20 cellular contexts compared by ENCODE assay signal in the genomic region with DNA sequence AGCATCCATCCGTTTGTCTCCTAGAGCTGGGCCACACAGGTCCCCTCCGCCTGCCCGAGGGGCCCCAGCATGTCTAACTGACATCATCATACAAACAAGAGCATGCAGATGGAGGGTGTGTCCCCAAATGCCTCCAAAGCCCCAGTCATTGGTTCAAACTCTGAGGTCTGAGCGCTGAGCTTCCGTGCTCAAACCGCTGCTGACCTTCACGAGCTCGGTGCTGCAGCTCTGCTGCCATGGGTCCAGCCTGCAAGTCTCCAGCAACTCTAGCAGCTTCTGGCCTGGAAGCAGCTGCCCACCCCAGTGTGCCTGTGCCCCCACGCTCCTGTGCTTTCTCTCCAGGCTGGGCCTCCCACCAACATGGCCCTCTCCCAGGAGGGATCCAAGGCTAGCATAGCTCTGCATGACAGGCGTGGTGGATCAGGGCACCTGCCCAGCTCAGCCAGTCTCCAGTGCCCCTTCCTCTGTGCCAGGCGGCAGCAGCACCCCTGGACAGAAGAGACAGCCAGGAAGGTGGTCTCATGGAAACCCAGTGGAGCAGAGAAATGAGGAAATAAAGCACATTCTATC.
DNase-seq lines count a peak whose midpoint lies in the region; ATAC-seq, FAIRE-seq and TF ChIP-seq lines count a peak whose summit lies in the region.
"Had no signal": no experiment of that assay in that cellular context is flagged by ENCODE, and none has a peak within 500 bp of the region (broad histone marks: within the 10 kb centered on the region; RNA-seq: fewer than 3 reads in every experiment).

No MANE protein-coding gene starts in this region.

- TF ChIP-seq CTCF in natural killer cell (IDR thresholded peaks at IDR 0.05) (no peak), H1 (IDR thresholded peaks at IDR 0.05; ENCODE audit: control extremely low read depth in 1 of 3, insufficient read depth in 1 of 3, low read depth in 1 of 3, low read length in 3 of 3) (no peak), psoas muscle (IDR thresholded peaks at IDR 0.05) (no peak)

- H3K27me3 ChIP-seq in H1 (replicated peaks in 1 of 4; ENCODE audit: control insufficient read depth in 3 of 4, extremely low read depth in 1 of 4, insufficient read depth in 3 of 4, low read length in 3 of 4) (no peaks in the 10 kb centered on the region), trophoblast cell (ENCODE audit: insufficient read depth, low read length) (no peaks in the 10 kb centered on the region), aorta (ENCODE audit: control insufficient read depth in 1 of 2, insufficient read depth in 2 of 2, low read length in 1 of 2) (no peaks in the 10 kb centered on the region), psoas muscle (ENCODE audit: insufficient read depth in 3 of 3, low read length in 2 of 3) (no peaks in the 10 kb centered on the region)

- H2BK20ac ChIP-seq in H1 (ENCODE audit: low read length) = no peak overlapping the region

- ATAC-seq in natural killer cell treated with Interleukin-12 subunit alpha and Interleukin-12 subunit beta and Interleukin-15 and Interleukin-18, amount 100 ng/mL, for 72 hours = no peak
- ATAC-seq in natural killer cell = no peak
- ATAC-seq in aorta (ENCODE audit: low FRiP score) = peak; percentile 5
- no peak for ATAC-seq in psoas muscle
- ATAC-seq: GM12878, GM23338 had no signal

- no peaks in the 10 kb centered on the region for H3K36me3 Mint-ChIP-seq in natural killer cell treated with Interleukin-12 subunit alpha and Interleukin-12 subunit beta and Interleukin-15 and Interleukin-18, amount 100 ng/mL, for 72 hours
- H3K36me3 Mint-ChIP-seq in natural killer cell = no peaks in the 10 kb centered on the region

- FAIRE-seq in H1 (lab: Jason Lieb, UNC) = no peak
- FAIRE-seq: GM12878, GM18507 had no signal

- no peaks in the 10 kb centered on the region for H4K20me1 ChIP-seq in H1 (replicated peaks in 1 of 2; ENCODE audit: control insufficient read depth in 1 of 2, insufficient read depth in 2 of 2, low read length in 2 of 2)

- H3K56ac ChIP-seq in H1 (replicated peaks; ENCODE audit: insufficient read length, low read depth, low read length) = no peak overlapping the region

- H3K79me1 ChIP-seq in H1 (ENCODE audit: low read depth, low read length) (no peaks in the 10 kb centered on the region), trophoblast cell (ENCODE audit: low read length) (no peaks in the 10 kb centered on the region)

- TF ChIP-seq RAD21 in H1 (IDR thresholded peaks at IDR 0.05 in 1 of 2, conservative IDR thresholded peaks at IDR 0.05 in 1 of 2; ENCODE audit: low read depth in 2 of 2, low read length in 2 of 2) = no peak

- H2BK5ac ChIP-seq in H1 (ENCODE audit: low read depth, low read length) (no peak overlapping the region), trophoblast cell (ENCODE audit: low read depth, low read length, poor library complexity) (no peak overlapping the region)

- no peak overlapping the region for H3K27ac ChIP-seq in H1 (ENCODE audit: low read depth, low read length)
- H3K27ac ChIP-seq in trophoblast cell (ENCODE audit: low read depth, low read length) = no peak overlapping the region
- no peak overlapping the region for H3K27ac ChIP-seq in aorta (ENCODE audit: low read depth in 1 of 2, low read length in 2 of 2)
- H3K27ac ChIP-seq in psoas muscle = no peak overlapping the region

- POLR2A ChIA-PET in H1 (lab: Charles Lee; ENCODE audit: partially characterized antibody) = no interaction called here

- no peak overlapping the region for H2BK120ac ChIP-seq in H1 (replicated peaks; ENCODE audit: low read depth, low read length)
- no peak overlapping the region for H2BK120ac ChIP-seq in trophoblast cell (ENCODE audit: insufficient read depth, low read length, poor library complexity)

- intact Hi-C loops in natural killer cell (cut with micrococcal nuclease) = no loop called here
- intact Hi-C loops in aorta (cut with DNase I) = no loop called here
- intact Hi-C loops in psoas muscle (cut with DNase I) = no loop called here

- H3K23me2 ChIP-seq in H1 (ENCODE audit: low read depth, low read length) = no peaks in the 10 kb centered on the region

- H3K4ac ChIP-seq in H1 (replicated peaks; ENCODE audit: insufficient read length, low read depth, low read length) (no peak overlapping the region), trophoblast cell (ENCODE audit: low read depth, low read length) (no peak overlapping the region)

- CTCF ChIA-PET in H1 (lab: Charles Lee; ENCODE audit: partially characterized antibody) = interaction anchor here (1.2 to 1.4 kb wide), 5 partner anchors 8 to 267 kb away, joined by 3 to 4 read pairs (median 3); no protein-coding TSS in a partner anchor

- H3K36me3 ChIP-seq in H1 (ENCODE audit: control insufficient read depth in 2 of 4, insufficient read depth in 4 of 4, low read length in 3 of 4) = no peaks in the 10 kb centered on the region
- no peaks in the 10 kb centered on the region for H3K36me3 ChIP-seq in trophoblast cell (ENCODE audit: control insufficient read depth in 1 of 2, insufficient read depth in 2 of 2, low read length in 2 of 2)
- H3K36me3 ChIP-seq in aorta (ENCODE audit: control insufficient read depth in 1 of 2, insufficient read depth in 2 of 2, low read length in 1 of 2) = no peaks in the 10 kb centered on the region
- H3K36me3 ChIP-seq in psoas muscle (ENCODE audit: insufficient read depth in 1 of 2, low read depth in 1 of 2) = no peaks in the 10 kb centered on the region

- no peak overlapping the region for H3K4me3 ChIP-seq in H1 (ENCODE audit: extremely low read depth in 1 of 4, insufficient read depth in 2 of 4, low read depth in 3 of 4, low read length in 4 of 4)
- peak overlapping the region; percentile 19 for H3K4me3 ChIP-seq in trophoblast cell (ENCODE audit: low read depth, low read length)
- H3K4me3 ChIP-seq in aorta (ENCODE audit: low read length in 2 of 2) = no peak overlapping the region
- no peak overlapping the region for H3K4me3 ChIP-seq in psoas muscle
- H3K4me3 ChIP-seq: GM12878, GM23338 had no signal

- TF ChIP-seq EP300 in H1 (IDR thresholded peaks at IDR 0.05; ENCODE audit: borderline replicate concordance in 1 of 2, low read depth in 2 of 2, low read length in 2 of 2) = no peak

- no peaks in the 10 kb centered on the region for H3K79me2 ChIP-seq in H1 (ENCODE audit: control insufficient read depth in 1 of 2, insufficient read depth in 2 of 2, low read length in 2 of 2)
- H3K79me2 ChIP-seq in trophoblast cell (ENCODE audit: control insufficient read depth, insufficient read depth, low read length, poor library complexity) = no peaks in the 10 kb centered on the region

- H3K4me2 ChIP-seq in H1 (ENCODE audit: insufficient read depth in 1 of 2, low read depth in 2 of 2, low read length in 2 of 2) (no peak overlapping the region), trophoblast cell (ENCODE audit: low read length) (no peak overlapping the region)
- H3K4me2 ChIP-seq: GM23338 had no signal

- no peak overlapping the region for H3K9ac ChIP-seq in H1 (replicated peaks in 1 of 4; ENCODE audit: extremely low read depth in 1 of 4, low read depth in 3 of 4, low read length in 3 of 4)
- no peak overlapping the region for H3K9ac ChIP-seq in trophoblast cell (ENCODE audit: low read length)

- H3K9me3 ChIP-seq in H1 (ENCODE audit: insufficient read depth in 2 of 2, low read depth in 1 of 2, low read length in 1 of 2) = no peaks in the 10 kb centered on the region
- H3K9me3 ChIP-seq in trophoblast cell (ENCODE audit: insufficient read depth, low read depth, low read length) = no peaks in the 10 kb centered on the region
- no peaks in the 10 kb centered on the region for H3K9me3 ChIP-seq in aorta (ENCODE audit: control insufficient read depth, low read length)
- H3K9me3 ChIP-seq in psoas muscle = no peaks in the 10 kb centered on the region

- H3K9me3 Mint-ChIP-seq in natural killer cell treated with Interleukin-12 subunit alpha and Interleukin-12 subunit beta and Interleukin-15 and Interleukin-18, amount 100 ng/mL, for 72 hours = no peaks in the 10 kb centered on the region
- H3K9me3 Mint-ChIP-seq in natural killer cell = no peaks in the 10 kb centered on the region
- H3K9me3 Mint-ChIP-seq: CD4-positive, alpha-beta T cell; GM23338; HFFc6 had no signal

- no peaks in the 10 kb centered on the region for H3K4me1 Mint-ChIP-seq in natural killer cell treated with Interleukin-12 subunit alpha and Interleukin-12 subunit beta and Interleukin-15 and Interleukin-18, amount 100 ng/mL, for 72 hours (ENCODE audit: low read depth in 2 of 2)
- no peaks in the 10 kb centered on the region for H3K4me1 Mint-ChIP-seq in natural killer cell
- H3K4me1 Mint-ChIP-seq: B cell, GM23338 had no signal

- peaks cover 0 to 11% of the 10 kb centered on the region in 2 donors for H3K27me3 Mint-ChIP-seq in natural killer cell treated with Interleukin-12 subunit alpha and Interleukin-12 subunit beta and Interleukin-15 and Interleukin-18, amount 100 ng/mL, for 72 hours
- H3K27me3 Mint-ChIP-seq in natural killer cell (ENCODE audit: low read depth in 2 of 2) = peaks cover 4 to 6% of the 10 kb centered on the region in 2 donors
- H3K27me3 Mint-ChIP-seq: CD4-positive, alpha-beta T cell had no signal

- H2AFZ ChIP-seq in H1 (ENCODE audit: low read length) = no peak overlapping the region
- no peak overlapping the region for H2AFZ ChIP-seq in trophoblast cell (ENCODE audit: insufficient read depth, low read length, poor library complexity)
- H2AFZ ChIP-seq: GM23338 had no signal

- no peak overlapping the region for H2AK5ac ChIP-seq in H1 (ENCODE audit: low read depth, low read length)
- no peak overlapping the region for H2AK5ac ChIP-seq in trophoblast cell (ENCODE audit: low read length)

- no peak overlapping the region for H3K27ac Mint-ChIP-seq in natural killer cell treated with Interleukin-12 subunit alpha and Interleukin-12 subunit beta and Interleukin-15 and Interleukin-18, amount 100 ng/mL, for 72 hours
- H3K27ac Mint-ChIP-seq in natural killer cell = no peak overlapping the region
- H3K27ac Mint-ChIP-seq: B cell; CD4-positive, alpha-beta T cell; GM23338; HFFc6 had no signal

- H4K5ac ChIP-seq in H1 (ENCODE audit: insufficient read length, low read depth, low read length) = no peak overlapping the region

- peak; percentile 46 for DNase-seq in natural killer cell treated with Interleukin-12 subunit alpha and Interleukin-12 subunit beta and Interleukin-15 and Interleukin-18, amount 100 ng/mL, for 72 hours (ENCODE audit: low spot score)
- no peak for DNase-seq in natural killer cell
- DNase-seq in H1 (ENCODE audit: low read depth in 1 of 2, low spot score in 2 of 2) = no peak
- no peak for DNase-seq in trophoblast cell
- no peak for DNase-seq in aorta
- no peak for DNase-seq in psoas muscle
- no peak for DNase-seq in HPDE6-E6E7 (ENCODE audit: extremely low spot score)
- no peak for DNase-seq in NOMO-1 (lab: John Stamatoyannopoulos, UW; ENCODE audit: unreplicated experiment in 2 of 2)
- DNase-seq: ACHN; C1 segment of cervical spinal cord; Calu3; CD4-positive, alpha-beta T cell; DMS 273 treated with DMSO at 0.1 percent for 48 hours; DMS79; HCEC 1CT; HFFc6 had no signal

- H3K14ac ChIP-seq in H1 (ENCODE audit: insufficient read length) = no peak overlapping the region
- H3K14ac ChIP-seq in trophoblast cell (ENCODE audit: low read length) = no peak overlapping the region

- H3K4me1 ChIP-seq in H1 (replicated peaks in 1 of 4; ENCODE audit: control insufficient read depth in 3 of 4, insufficient read depth in 4 of 4, low read length in 3 of 4) = no peaks in the 10 kb centered on the region; a peak in 1 of 7 replicates
- H3K4me1 ChIP-seq in trophoblast cell (ENCODE audit: control insufficient read depth in 1 of 2, insufficient read depth in 2 of 2, low read length in 2 of 2) = peaks cover 4 to 5% of the 10 kb centered on the region in 2 experiments
- no peaks in the 10 kb centered on the region for H3K4me1 ChIP-seq in aorta (ENCODE audit: control insufficient read depth in 1 of 2, insufficient read depth in 2 of 2, low read length in 2 of 2)
- no peaks in the 10 kb centered on the region for H3K4me1 ChIP-seq in psoas muscle

- H2BK12ac ChIP-seq in H1 (ENCODE audit: low read depth, low read length) (no peak overlapping the region), trophoblast cell (ENCODE audit: low read length) (no peak overlapping the region)

- H4K91ac ChIP-seq in H1 (replicated peaks; ENCODE audit: insufficient read length, low read length) (no peak overlapping the region), trophoblast cell (ENCODE audit: low read depth, low read length) (no peak overlapping the region)

- TF ChIP-seq POLR2A in H1 (IDR thresholded peaks at IDR 0.05; ENCODE audit: control extremely low read depth in 1 of 2, low read depth in 2 of 2, low read length in 2 of 2) = no peak

- 88% methylated on average over 11 of the region's 11 CpGs; no CpG with 5 or more reads in 1 of the 2 experiments for WGBS in H1 (ENCODE audit: extremely low coverage in 1 of 2, insufficient coverage in 1 of 2, insufficient read length in 1 of 2, insufficient replicate concordance in 2 of 2, low coverage in 1 of 2, low lambda C conversion rate in 2 of 2, missing lambda C conversion rate in 1 of 2), 2 experiments
- no CpG with 5 or more reads among the region's 11 CpGs for WGBS in trophoblast cell (ENCODE audit: extremely low coverage, insufficient coverage, insufficient read length)
- 95% methylated on average over 11 of the region's 11 CpGs for WGBS in aorta, 2 donors
- WGBS in psoas muscle, 3 donors = 74 to 84% (median 82%) methylated on average over 11 of the region's 11 CpGs

- H4K8ac ChIP-seq in H1 (ENCODE audit: extremely low read depth, insufficient read depth, low read length) = peak overlapping the region; percentile 29; the same call in 1 of the 2 replicates
- no peak overlapping the region for H4K8ac ChIP-seq in trophoblast cell (ENCODE audit: low read depth, low read length)

- H3K18ac ChIP-seq in H1 (ENCODE audit: extremely low read depth, low read length) (no peak overlapping the region), trophoblast cell (ENCODE audit: low read length) (no peak overlapping the region)

- no peak overlapping the region for H3K23ac ChIP-seq in H1 (ENCODE audit: insufficient read length)
- no peak overlapping the region for H3K23ac ChIP-seq in trophoblast cell (ENCODE audit: low read length)

- no peak overlapping the region for H2BK15ac ChIP-seq in H1 (ENCODE audit: low read length)

- H4K12ac ChIP-seq in trophoblast cell (ENCODE audit: low read depth, low read length) = no peak overlapping the region

- no peak overlapping the region for H3K4me3 Mint-ChIP-seq in natural killer cell treated with Interleukin-12 subunit alpha and Interleukin-12 subunit beta and Interleukin-15 and Interleukin-18, amount 100 ng/mL, for 72 hours
- H3K4me3 Mint-ChIP-seq in natural killer cell = no peak overlapping the region
- H3K4me3 Mint-ChIP-seq: B cell; CD4-positive, alpha-beta T cell; GM23338; HFFc6 had no signal
